12 cellular contexts compared by ENCODE assay signal in the genomic region with DNA sequence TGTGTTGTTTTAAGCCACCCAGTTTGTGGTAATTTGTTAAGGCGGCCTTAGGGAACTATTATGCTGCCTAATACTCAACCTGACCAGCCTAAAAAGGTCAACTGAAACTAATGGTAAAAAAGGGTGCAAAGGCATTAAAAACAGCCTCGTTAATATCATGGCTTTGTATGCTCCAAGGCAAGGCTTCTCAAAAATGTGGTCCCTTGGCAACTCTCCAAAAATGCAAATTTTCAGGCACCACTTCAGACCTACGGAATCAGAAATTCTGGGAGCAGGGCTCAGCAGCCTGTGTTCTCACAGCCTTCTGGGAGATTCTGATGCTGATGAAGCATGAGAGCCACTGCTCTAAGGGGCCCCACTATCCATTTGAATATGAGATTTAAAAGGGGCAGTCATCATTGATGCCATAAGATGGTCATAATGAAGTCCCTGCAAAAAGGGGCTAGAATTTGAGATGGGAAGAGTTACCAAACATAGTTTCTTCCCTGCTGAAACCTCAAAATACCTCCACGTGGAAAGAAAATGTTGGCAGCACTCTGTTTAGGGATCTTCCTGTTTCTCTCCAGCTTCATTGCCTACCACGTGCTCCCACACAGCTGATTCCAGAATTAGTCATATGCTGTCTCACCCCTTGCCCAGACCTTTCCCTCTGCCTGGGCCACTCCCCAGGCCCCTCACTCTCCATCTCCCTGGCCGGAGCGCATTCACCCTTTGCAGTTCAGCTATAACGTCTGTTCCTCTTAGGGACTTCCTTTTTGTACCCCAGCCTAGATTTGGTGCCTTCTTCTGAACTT. TPM values are rescaled to one million over a fixed set of nuclear protein-coding genes. Genes with fewer than 3 reads are reported as not detected.
DNase-seq lines count a peak whose midpoint lies in the region; ATAC-seq, FAIRE-seq and TF ChIP-seq lines count a peak whose summit lies in the region.
"Had no signal": no experiment of that assay in that cellular context is flagged by ENCODE, and none has a peak within 500 bp of the region (broad histone marks: within the 10 kb centered on the region; RNA-seq: fewer than 3 reads in every experiment).

No MANE protein-coding gene starts in this region.

- H3K36me3 ChIP-seq in SJCRH30 = no peaks in the 10 kb centered on the region
- H3K36me3 ChIP-seq in gastrocnemius medialis = no peaks in the 10 kb centered on the region

- H3K9me3 ChIP-seq in SJCRH30 (replicated peaks) (no peaks in the 10 kb centered on the region), gastrocnemius medialis (no peaks in the 10 kb centered on the region)

- TF ChIP-seq POLR2A in H54 (IDR thresholded peaks at IDR 0.05; ENCODE audit: low read depth, low read length) = no peak
- no peak for TF ChIP-seq POLR2A in gastrocnemius medialis (IDR thresholded peaks at IDR 0.05)

- H3K27ac ChIP-seq in SJCRH30 (peak overlapping the region; percentile 100), gastrocnemius medialis (peak overlapping the region in 1 of 4 donors; percentile 4)
- H3K27ac ChIP-seq: HL-60 had no signal

- H3K4me3 ChIP-seq in SJCRH30 (peak overlapping the region; percentile 27), fibroblast of the aortic adventitia (ENCODE audit: low read depth, low read length) (no peak overlapping the region), gastrocnemius medialis (no peak overlapping the region)

- intact Hi-C loops in gastrocnemius medialis (cut with DNase I; ENCODE audit: low total_unique reads) = no loop called here

- DNase-seq in H54 (ENCODE audit: insufficient read length, low spot score) = peak; percentile 42
- peak; percentile 82 to 86 for DNase-seq in SJCRH30
- peak; percentile 75 for DNase-seq in fibroblast of the aortic adventitia (ENCODE audit: low read depth)
- no peak for DNase-seq in gastrocnemius medialis
- DNase-seq in GM19240 (ENCODE audit: insufficient read length, low spot score) = no peak
- no peak for DNase-seq in NCI-H146 (lab: John Stamatoyannopoulos, UW)
- DNase-seq: activated CD4-positive, alpha-beta T cell treated with anti-CD3 and anti-CD28 coated beads for 36 hours; left colon; NK-92 treated with Interleukin-12 subunit alpha and Interleukin-12 subunit beta, amount 100 ng/mL, for 24 hours had no signal

- in situ Hi-C loops in gastrocnemius medialis (cut with MboI; ENCODE audit: low sequenced_read_pairs in 4 of 4) = no loop called here

- H3K4me1 ChIP-seq in SJCRH30 = peaks cover 54% of the 10 kb centered on the region
- H3K4me1 ChIP-seq in gastrocnemius medialis = peaks cover 38 to 40% of the 10 kb centered on the region in 2 donors

- no peaks in the 10 kb centered on the region for H3K27me3 ChIP-seq in SJCRH30
- no peaks in the 10 kb centered on the region for H3K27me3 ChIP-seq in gastrocnemius medialis

- FAIRE-seq in H54 (lab: Jason Lieb, UNC) = no peak

- TF ChIP-seq CTCF in fibroblast of the aortic adventitia (IDR thresholded peaks at IDR 0.05; ENCODE audit: insufficient read depth, low read length) (no peak), gastrocnemius medialis (IDR thresholded peaks at IDR 0.05 in 4 of 5, conservative IDR thresholded peaks at IDR 0.05 in 1 of 5) (no peak)

- ATAC-seq in gastrocnemius medialis (peak; percentile 48 to 50), HG03095 (IDR thresholded peaks at IDR 0.05; ENCODE audit: unreplicated experiment) (no peak), HG03469 (IDR thresholded peaks at IDR 0.05; ENCODE audit: unreplicated experiment) (no peak)
- ATAC-seq: activated CD4-positive, alpha-beta T cell treated with anti-CD3 and anti-CD28 coated beads for 36 hours; left colon had no signal

RNA-seq across cellular contexts. Expression of gene PHC2, which starts 46.7 kb away (rescaled TPM):
- total RNA-seq in SJCRH30 (2014; rRNA removed; shearing (Covaris generic)) = 87.9 and 95.1 TPM in 2 replicates
- total RNA-seq in fibroblast of the aortic adventitia (ENCODE audit: low replicate concordance) (30.3 and 50.5 TPM in 2 replicates), gastrocnemius medialis (100 to 1,000 TPM; 318 to 516 (median 364) TPM)

Comparison
In these comparisons a context has a peak if more than half of its experiments do, and no peak if none do; other contexts are left out.
1. DNase-seq: peak in H54 (single experiment), SJCRH30 (2 of 2) and fibroblast of the aortic adventitia (single experiment); none in gastrocnemius medialis (0 of 2), GM19240 (single experiment) and NCI-H146 (single experiment).
2. ATAC-seq: peak in gastrocnemius medialis (2 of 2); none in HG03095 (single experiment) and HG03469 (single experiment).